10 cellular contexts compared by ENCODE assay signal in genomic region chr11:62654297-62654696, GRCh38. TPM values are rescaled to one million over a fixed set of nuclear protein-coding genes. Genes with fewer than 3 reads are reported as not detected.
A peak's percentile ranks its signal among the peaks of the same experiment; 100 is the strongest.
DNase-seq lines count a peak whose midpoint lies in the region; ATAC-seq and TF ChIP-seq lines count a peak whose summit lies in the region.
"Had no signal": no experiment of that assay in that cellular context is flagged by ENCODE, and none has a peak within 500 bp of the region (broad histone marks: within the 10 kb centered on the region; RNA-seq: fewer than 3 reads in every experiment).

No MANE protein-coding gene starts in this region.

- ATAC-seq in Panc1 (no peak), memory B cell (ENCODE audit: low read depth) (no peak), HG02840 (IDR thresholded peaks at IDR 0.05; ENCODE audit: low FRiP score, unreplicated experiment) (no peak)

- POLR2A ChIA-PET in Panc1 (lab: Charles Lee) = interaction anchor here (1.9 kb wide), 1 partner anchor 11 kb away, joined by 10 read pairs; the partner anchor contains the start of genes C11orf98 and CSKMT

- BruUV-seq in Panc1 (replicated peaks; lab: Mats Ljungman, UMichigan) = no TSS peak

- in situ Hi-C loops in Panc1 (cut with HindIII; ENCODE audit: low pct_unique_long_range_greater_than_20kb, low sequenced_read_pairs) = no loop called here

- peak overlapping the region; percentile 97; the same call in 1 of the 2 replicates for H3K4me2 ChIP-seq in DOHH2 (ENCODE audit: low read length)

- no peaks in the 10 kb centered on the region for H3K27me3 Mint-ChIP-seq in memory B cell

- no peak for DNase-seq in Panc1 (ENCODE audit: low read depth, low spot score)
- DNase-seq in memory B cell (ENCODE audit: low spot score in 2 of 2) = no peak
- DNase-seq in stimulated activated CD8-positive, alpha-beta memory T cell treated with anti-CD3 and anti-CD28 coated beads, Interleukin-4, amount 100 ng/mL, for 48 hours = no peak
- DNase-seq in stimulated activated CD4-positive, alpha-beta T cell treated with anti-CD3 and anti-CD28 coated beads, Interleukin-4, amount 100 ng/mL, for 4 hours = no peak
- DNase-seq: activated CD4-positive, alpha-beta T cell treated with anti-CD3 and anti-CD28 coated beads for 1 hour; erythroblast; Peyer's patch; stimulated activated CD4-positive, alpha-beta T cell treated with anti-CD3 and anti-CD28 coated beads, Interleukin-15, amount 100 ng/mL, for 24 hours had no signal

- peaks cover 16% of the 10 kb centered on the region for H3K4me1 Mint-ChIP-seq in memory B cell

- CTCF ChIA-PET in Panc1 (lab: Charles Lee) = interaction anchor here (0.6 kb wide), 1 partner anchor 483 kb away, joined by 7 read pairs; no protein-coding TSS in a partner anchor

- H3K36me3 Mint-ChIP-seq in memory B cell = no peaks in the 10 kb centered on the region

- TF ChIP-seq CTCF in DOHH2 (IDR thresholded peaks at IDR 0.05; ENCODE audit: low read depth, low read length, poor library complexity, severe bottlenecking) (no peak), Panc1 (IDR thresholded peaks at IDR 0.05) (no peak)

- H3K9me3 ChIP-seq in DOHH2 (ENCODE audit: control insufficient read depth, insufficient read depth, low read length) (no peaks in the 10 kb centered on the region), Panc1 (ENCODE audit: control insufficient read depth, insufficient read depth, low read depth, low read length) (no peaks in the 10 kb centered on the region)
- H3K9me3 ChIP-seq: Peyer's patch had no signal

- peak overlapping the region; percentile 66 for H3K4me3 Mint-ChIP-seq in memory B cell

- H3K4me3 ChIP-seq in DOHH2 (ENCODE audit: low read length) (no peak overlapping the region), Panc1 (ENCODE audit: low read depth in 2 of 2, low read length in 2 of 2) (peak overlapping the region; percentile 29 to 93; a peak in 2 of 4 replicates)

- peaks cover 35% of the 10 kb centered on the region for H3K79me2 ChIP-seq in DOHH2 (ENCODE audit: control insufficient read depth, low read length)

- H3K27ac ChIP-seq in DOHH2 (ENCODE audit: low read depth, low read length) (no peak overlapping the region), Panc1 (ENCODE audit: low read length) (peak overlapping the region; percentile 10)

- H3K27me3 ChIP-seq in DOHH2 (ENCODE audit: control insufficient read depth, low read length) (no peaks in the 10 kb centered on the region), Panc1 (ENCODE audit: control insufficient read depth, insufficient read depth, low read length) (no peaks in the 10 kb centered on the region)
- H3K27me3 ChIP-seq: Peyer's patch had no signal

- H4K20me1 ChIP-seq in DOHH2 (ENCODE audit: control insufficient read depth, insufficient read depth, low read depth, low read length) = no peaks in the 10 kb centered on the region

- peak overlapping the region; percentile 28 for H3K27ac Mint-ChIP-seq in memory B cell

- H3K9me3 Mint-ChIP-seq in memory B cell = no peaks in the 10 kb centered on the region

- H3K4me1 ChIP-seq in DOHH2 (ENCODE audit: control insufficient read depth, low read length) = peaks cover 28% of the 10 kb centered on the region
- H3K4me1 ChIP-seq in Panc1 (ENCODE audit: control insufficient read depth, insufficient read depth, low read length) = no peaks in the 10 kb centered on the region; the same call in 1 of the 2 replicates

- intact Hi-C loops in Panc1 (cut with micrococcal nuclease; ENCODE audit: unreplicated experiment) = no loop called here

- peaks cover 12% of the 10 kb centered on the region for H3F3A ChIP-seq in DOHH2 (ENCODE audit: control insufficient read depth, insufficient read depth)

- H3K36me3 ChIP-seq in DOHH2 (ENCODE audit: control insufficient read depth, low read length) (peaks cover 17% of the 10 kb centered on the region), Panc1 (ENCODE audit: control insufficient read depth, insufficient read depth, low read length) (0 out of 2 replicates have a peak, but pooled peaks cover 5% of the 10 kb centered on the region)

- H3K9me2 ChIP-seq in DOHH2 (replicated peaks; ENCODE audit: control insufficient read depth, low read length) = no peaks in the 10 kb centered on the region

RNA-seq across cellular contexts. Expression of gene INTS5, which starts 1.2 kb away (rescaled TPM):
- total RNA-seq in Panc1 (2021; ENCODE audit: unreplicated experiment) = 22.0 TPM
- 16.1 TPM for polyA plus RNA-seq in Panc1 (2012; ENCODE audit: insufficient read length)

RNA-seq across cellular contexts. Expression of gene GANAB, which starts 7.9 kb away (rescaled TPM):
- 415 TPM for total RNA-seq in Panc1 (2021; ENCODE audit: unreplicated experiment)
- polyA plus RNA-seq in Panc1 (2012; ENCODE audit: insufficient read length) = 318 TPM

RNA-seq across cellular contexts. Expression of gene C11orf98, which starts 10.7 kb away (rescaled TPM):
- total RNA-seq in Panc1 (2021; ENCODE audit: unreplicated experiment) = 96.7 TPM
- 83.4 TPM for polyA plus RNA-seq in Panc1 (2012; ENCODE audit: insufficient read length)

RNA-seq across cellular contexts. Expression of gene CSKMT, which starts 10.8 kb away (rescaled TPM):
- 36.9 TPM for total RNA-seq in Panc1 (2021; ENCODE audit: unreplicated experiment)
- polyA plus RNA-seq in Panc1 (2012; ENCODE audit: insufficient read length) = 23.7 TPM

RNA-seq across cellular contexts. Expression of gene UQCC3, which starts 17.2 kb away (rescaled TPM):
- 7.4 TPM for total RNA-seq in Panc1 (2021; ENCODE audit: unreplicated experiment)
- polyA plus RNA-seq in Panc1 (2012; ENCODE audit: insufficient read length) = 15.0 TPM
